In the genomic region with DNA sequence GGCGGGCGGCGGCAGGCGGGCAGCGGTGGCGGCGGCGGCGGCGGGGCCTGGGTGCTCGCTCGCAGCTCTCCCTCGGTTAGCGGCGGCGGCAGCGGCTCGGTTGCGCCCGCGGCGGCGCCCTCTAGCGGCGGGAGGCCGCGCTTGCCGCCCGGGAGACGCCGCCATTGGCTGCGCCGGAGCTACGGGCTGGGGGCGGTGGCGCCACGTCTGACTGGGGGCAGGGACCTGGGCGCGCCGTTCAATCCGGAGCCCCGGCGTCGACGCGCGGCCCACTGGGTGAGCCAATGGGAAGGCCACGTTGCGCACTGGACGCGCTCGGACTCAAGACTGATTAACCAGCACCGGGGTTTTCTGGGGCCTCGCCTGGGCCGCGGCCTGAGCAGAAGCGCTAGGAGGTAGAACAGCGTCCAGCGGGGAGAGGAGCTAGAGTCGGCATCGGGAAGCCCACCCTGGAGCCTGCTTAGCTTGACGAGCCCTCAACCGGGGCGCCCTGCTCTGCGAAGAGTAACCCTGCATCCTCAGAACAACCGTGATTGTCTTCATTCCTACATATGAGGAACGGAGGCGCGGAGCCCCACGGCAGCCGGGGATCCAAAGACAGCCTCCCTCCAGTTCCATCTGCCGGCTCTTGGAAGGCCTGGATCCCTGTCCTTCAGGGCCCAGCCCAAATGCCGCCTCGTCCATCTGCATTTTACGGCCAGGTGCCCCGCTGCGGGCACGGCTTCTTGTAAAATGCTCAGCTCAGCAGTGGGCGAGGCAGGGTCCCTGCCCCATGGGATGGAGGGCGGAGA, we compare ENCODE assay signal across 8 cellular contexts. TPM values are rescaled to one million over a fixed set of nuclear protein-coding genes. Genes with fewer than 3 reads are reported as not detected.
A peak's percentile ranks its signal among the peaks of the same experiment; 100 is the strongest.
DNase-seq lines count a peak whose midpoint lies in the region; ATAC-seq, FAIRE-seq and TF ChIP-seq lines count a peak whose summit lies in the region.

A gene with protein sequence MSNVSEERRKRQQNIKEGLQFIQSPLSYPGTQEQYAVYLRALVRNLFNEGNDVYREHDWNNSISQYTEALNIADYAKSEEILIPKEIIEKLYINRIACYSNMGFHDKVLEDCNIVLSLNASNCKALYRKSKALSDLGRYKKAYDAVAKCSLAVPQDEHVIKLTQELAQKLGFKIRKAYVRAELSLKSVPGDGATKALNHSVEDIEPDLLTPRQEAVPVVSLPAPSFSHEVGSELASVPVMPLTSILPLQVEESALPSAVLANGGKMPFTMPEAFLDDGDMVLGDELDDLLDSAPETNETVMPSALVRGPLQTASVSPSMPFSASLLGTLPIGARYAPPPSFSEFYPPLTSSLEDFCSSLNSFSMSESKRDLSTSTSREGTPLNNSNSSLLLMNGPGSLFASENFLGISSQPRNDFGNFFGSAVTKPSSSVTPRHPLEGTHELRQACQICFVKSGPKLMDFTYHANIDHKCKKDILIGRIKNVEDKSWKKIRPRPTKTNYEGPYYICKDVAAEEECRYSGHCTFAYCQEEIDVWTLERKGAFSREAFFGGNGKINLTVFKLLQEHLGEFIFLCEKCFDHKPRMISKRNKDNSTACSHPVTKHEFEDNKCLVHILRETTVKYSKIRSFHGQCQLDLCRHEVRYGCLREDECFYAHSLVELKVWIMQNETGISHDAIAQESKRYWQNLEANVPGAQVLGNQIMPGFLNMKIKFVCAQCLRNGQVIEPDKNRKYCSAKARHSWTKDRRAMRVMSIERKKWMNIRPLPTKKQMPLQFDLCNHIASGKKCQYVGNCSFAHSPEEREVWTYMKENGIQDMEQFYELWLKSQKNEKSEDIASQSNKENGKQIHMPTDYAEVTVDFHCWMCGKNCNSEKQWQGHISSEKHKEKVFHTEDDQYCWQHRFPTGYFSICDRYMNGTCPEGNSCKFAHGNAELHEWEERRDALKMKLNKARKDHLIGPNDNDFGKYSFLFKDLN (minus strand): TSS at position 93 of the 791 bp plus-strand sequence. CDS start 14,904 bp downstream, outside the sequence.

- TF ChIP-seq POLR2A in breast epithelium (IDR thresholded peaks at IDR 0.05): peak; percentile 83

- H3K36me3 ChIP-seq in breast epithelium (no peaks in the 10 kb centered on the region), iPS-20b (ENCODE audit: insufficient read depth, low read depth, low read length) (peaks cover 13% of the 10 kb centered on the region), small intestine (ENCODE audit: control insufficient read depth in 2 of 2, insufficient read depth in 2 of 2, low read length in 2 of 2) (no peaks in the 10 kb centered on the region)

- TF ChIP-seq CTCF in AG04449 (IDR thresholded peaks at IDR 0.05; ENCODE audit: insufficient read depth, low read length, missing control alignments): peak; percentile 65
- peak; percentile 89 for TF ChIP-seq CTCF in VCaP (conservative IDR thresholded peaks at IDR 0.05)
- TF ChIP-seq CTCF in breast epithelium (IDR thresholded peaks at IDR 0.05): peak; percentile 19 to 99 (median 47)

- H3K27ac ChIP-seq in VCaP: peak within 1 kb of the TSS; percentile 92
- H3K27ac ChIP-seq in breast epithelium: peak within 1 kb of the TSS; percentile 97 to 98
- peak within 1 kb of the TSS; percentile 74 for H3K27ac ChIP-seq in iPS-20b (ENCODE audit: low read length)
- peak within 1 kb of the TSS; percentile 79 to 99 for H3K27ac ChIP-seq in small intestine (ENCODE audit: low read depth in 1 of 2, low read length in 1 of 2)

- peak; percentile 78 for DNase-seq in AG04449 (ENCODE audit: low read depth, low spot score)
- DNase-seq in NCI-H2196 (lab: John Stamatoyannopoulos, UW; ENCODE audit: unreplicated experiment): peak; percentile 95
- DNase-seq in breast epithelium (ENCODE audit: low spot score in 2 of 2): peak; percentile 94 to 95
- DNase-seq in small intestine: peak; percentile 97

- no peaks in the 10 kb centered on the region for H3K9me3 ChIP-seq in breast epithelium
- H3K9me3 ChIP-seq in iPS-20b (ENCODE audit: insufficient read depth, low read depth, low read length): no peaks in the 10 kb centered on the region
- no peaks in the 10 kb centered on the region for H3K9me3 ChIP-seq in small intestine (ENCODE audit: control insufficient read depth, low read depth)

- intact Hi-C loops in breast epithelium (cut with DNase I; ENCODE audit: low total_unique reads): no loop called here

- H3K9ac ChIP-seq in iPS-20b (ENCODE audit: low read depth, low read length): peak within 1 kb of the TSS; percentile 89

- 0% methylated on average over 50 to 80 of the region's 80 CpGs for WGBS in small intestine, 3 donors

- H3K27me3 ChIP-seq in breast epithelium (no peaks in the 10 kb centered on the region), iPS-20b (ENCODE audit: insufficient read depth, low read length) (no peaks in the 10 kb centered on the region), small intestine (ENCODE audit: control insufficient read depth in 2 of 2, insufficient read depth in 2 of 2, low read length in 2 of 2) (no peaks in the 10 kb centered on the region)

- CTCF ChIA-PET in AG04449 (lab: Yijun Ruan, JAX): interaction anchor here (0.6 to 5.5 kb wide), 40 partner anchors 8 to 440 kb away, joined by 3 to 77 read pairs (median 4); a partner anchor contains a TSS

- H3K4me3 ChIP-seq in AG04449 (ENCODE audit: low read depth, low read length) (peak within 1 kb of the TSS; percentile 83), breast epithelium (peak within 1 kb of the TSS; percentile 77 to 91 (median 87)), iPS-20b (ENCODE audit: low read length) (peak within 1 kb of the TSS; percentile 89), small intestine (ENCODE audit: low read depth in 1 of 2, low read length in 2 of 2) (peak within 1 kb of the TSS; percentile 73 to 81)

- no peak for FAIRE-seq in small intestine (lab: Jason Lieb, UNC)

- H3K4me1 ChIP-seq in breast epithelium (peaks cover 14 to 23% of the 10 kb centered on the region in 2 donors), iPS-20b (ENCODE audit: insufficient read depth, low read length) (0 out of 2 replicates have a peak, but pooled peaks cover 5% of the 10 kb centered on the region), small intestine (ENCODE audit: control insufficient read depth in 2 of 2, insufficient read depth in 1 of 2, low read depth in 1 of 2, low read length in 1 of 2) (peaks cover 6 to 33% of the 10 kb centered on the region in 2 donors)

- ATAC-seq in GM18868 (IDR thresholded peaks at IDR 0.05; ENCODE audit: unreplicated experiment): peak; percentile 92
- ATAC-seq in HG03108 (IDR thresholded peaks at IDR 0.05; ENCODE audit: unreplicated experiment): peak; percentile 84

- POLR2A ChIA-PET in AG04449 (lab: Yijun Ruan, JAX): interaction anchor here (0.6 to 2.8 kb wide), 12 partner anchors 9 to 542 kb away, joined by 3 to 23 read pairs (median 4); a partner anchor contains a TSS

RNA-seq across cellular contexts. Expression of the gene that starts here (rescaled TPM):
- total RNA-seq in breast epithelium: 10 to 100 TPM; 58.4 to 70.7 (median 67.5) TPM
- 10 to 100 TPM; 21.2 to 39.1 (median 34.6) TPM for polyA plus RNA-seq in small intestine

Comparison
In these comparisons a context has a peak if more than half of its experiments do, and no peak if none do; other contexts are left out.
1. Peak in every context shown above with its lines: DNase-seq, ATAC-seq, H3K4me3 ChIP-seq and H3K27ac ChIP-seq.